In the genomic region with DNA sequence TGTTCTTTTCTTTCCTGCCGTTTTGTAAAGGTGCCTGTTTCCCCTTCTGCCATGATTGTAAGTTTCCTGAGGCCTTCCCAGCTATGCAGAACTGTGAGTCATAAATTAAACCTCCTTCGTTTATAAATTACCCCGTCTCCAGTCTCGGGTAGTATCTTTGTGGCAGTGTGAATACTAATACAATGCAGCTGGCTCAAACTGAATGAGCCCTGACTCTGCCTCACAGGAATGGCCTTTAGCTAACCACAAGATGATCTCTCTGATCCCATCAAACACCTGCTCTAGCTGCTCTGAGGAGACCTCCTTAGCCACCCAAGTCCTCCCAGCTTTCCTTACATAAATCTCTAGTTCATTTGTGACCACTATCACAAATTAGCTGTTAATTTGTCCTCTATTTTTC, we compare ENCODE assay signal across 15 cellular contexts. TPM values are rescaled to one million over a fixed set of nuclear protein-coding genes. Genes with fewer than 3 reads are reported as not detected.
DNase-seq lines count a peak whose midpoint lies in the region; ATAC-seq, FAIRE-seq and TF ChIP-seq lines count a peak whose summit lies in the region.
"Had no signal": no experiment of that assay in that cellular context is flagged by ENCODE, and none has a peak within 500 bp of the region (broad histone marks: within the 10 kb centered on the region; RNA-seq: fewer than 3 reads in every experiment).

No MANE protein-coding gene starts in this region.

- no peak overlapping the region for H3K4me3 ChIP-seq in AG04450 (ENCODE audit: low read depth, low read length)
- H3K4me3 ChIP-seq in RWPE2 (ENCODE audit: severe bottlenecking): no peak overlapping the region
- H3K4me3 ChIP-seq in fibroblast of villous mesenchyme (ENCODE audit: low read depth, low read length): no peak overlapping the region

- ATAC-seq in RWPE2 (ENCODE audit: low read depth) (peak; percentile 64), HG03280 (IDR thresholded peaks at IDR 0.05; ENCODE audit: unreplicated experiment) (no peak)

- FAIRE-seq in GM18507 (lab: Jason Lieb, UNC): peak; percentile 73
- FAIRE-seq: endometrium had no signal

- H3K27me3 ChIP-seq in AG04450 (ENCODE audit: control insufficient read depth, insufficient read depth, low read length) (peaks cover 4% of the 10 kb centered on the region), RWPE2 (ENCODE audit: insufficient read depth, poor library complexity, severe bottlenecking) (no peaks in the 10 kb centered on the region)

- POLR2A ChIA-PET in AG04450 (lab: Yijun Ruan, JAX): interaction anchor here (0.6 to 1.6 kb wide), 7 partner anchors 9 to 126 kb away, joined by 3 to 6 read pairs (median 4); a partner anchor contains a TSS

- no peaks in the 10 kb centered on the region for H3K36me3 ChIP-seq in RWPE2 (ENCODE audit: low read depth)

- TF ChIP-seq CTCF in AG04450 (IDR thresholded peaks at IDR 0.05; ENCODE audit: low read depth, low read length): no peak
- no peak for TF ChIP-seq CTCF in RWPE2 (IDR thresholded peaks at IDR 0.05; ENCODE audit: poor library complexity, severe bottlenecking)
- TF ChIP-seq CTCF in fibroblast of villous mesenchyme (IDR thresholded peaks at IDR 0.05; ENCODE audit: insufficient read depth, low read depth, low read length): no peak

- H3K27ac ChIP-seq in AG04450 (ENCODE audit: low read depth, low read length) (peak overlapping the region; percentile 40), RWPE2 (ENCODE audit: poor library complexity, severe bottlenecking) (peak overlapping the region; percentile 72)

- CTCF ChIA-PET in AG04450 (lab: Charles Lee): interaction anchor here (0.9 to 1.9 kb wide), 4 partner anchors 43 to 153 kb away, joined by 3 to 7 read pairs (median 4); no protein-coding TSS in a partner anchor

- H3K9me3 ChIP-seq in AG04450 (ENCODE audit: control insufficient read depth, insufficient read depth, low read length) (peaks cover 3% of the 10 kb centered on the region; the same call in 1 of the 2 replicates), RWPE2 (ENCODE audit: severe bottlenecking) (no peaks in the 10 kb centered on the region)

- DNase-seq in AG04450 (ENCODE audit: low read depth, low spot score) (peak; percentile 81), GM18507 (ENCODE audit: extremely low spot score, insufficient read length, low read depth) (no peak), RWPE2 (ENCODE audit: low spot score) (no peak), fibroblast of villous mesenchyme (ENCODE audit: low read depth) (peak; percentile 40), COR-L47 (lab: John Stamatoyannopoulos, UW) (no peak), NCI-H1436 (lab: John Stamatoyannopoulos, UW) (no peak), Ammon's horn (ENCODE audit: low spot score) (no peak)
- DNase-seq: activated CD4-positive, alpha-beta T cell treated with anti-CD3 and anti-CD28 coated beads for 4 hours; CD8-positive, alpha-beta memory T cell; immature natural killer cell; Karpas-422; NCI-H2227 treated with DMSO at 0.1 percent for 48 hours; SHP77 had no signal

- H3K4me1 ChIP-seq in RWPE2 (ENCODE audit: insufficient read depth, poor library complexity, severe bottlenecking): peaks cover 27% of the 10 kb centered on the region

RNA-seq across cellular contexts. Expression of a gene that starts 41.5 kb away (rescaled TPM):
- polyA plus RNA-seq in AG04450 (2011; rRNA removed): 60.1 and 72.7 TPM in 2 replicates
- 61.0 and 84.6 TPM in 2 replicates for polyA minus RNA-seq in AG04450 (2011; rRNA and poly(A)+ RNA removed)
- 51.2 and 86.4 TPM in 2 replicates for total RNA-seq in fibroblast of villous mesenchyme

Comparison
In these comparisons a context has a peak if more than half of its experiments do, and no peak if none do; other contexts are left out.
1. DNase-seq: peak in AG04450 (single experiment) and fibroblast of villous mesenchyme (single experiment); none in GM18507 (single experiment), RWPE2 (single experiment), COR-L47 (single experiment), NCI-H1436 (single experiment) and Ammon's horn (single experiment).